ENCODE assay signal across 32 cellular contexts in genomic region chr1:199995096-199995685, GRCh38. TPM values are rescaled to one million over a fixed set of nuclear protein-coding genes. Genes with fewer than 3 reads are reported as not detected.
"Had no signal": no experiment of that assay in that cellular context is flagged by ENCODE, and none has a peak within 500 bp of the region (broad histone marks: within the 10 kb centered on the region; RNA-seq: fewer than 3 reads in every experiment).

No MANE protein-coding gene starts in this region.

- H3K27ac Mint-ChIP-seq: activated B cell treated with CpG ODN at 0.5 μM for 24 hours; activated CD8-positive, alpha-beta T cell treated with anti-CD3 and anti-CD28 coated beads for 36 hours; activated naive CD4-positive, alpha-beta T cell treated with anti-CD3 and anti-CD28 coated beads, Interleukin-2, amount 50 U/mL, for 72 hours; mesothelial cell of epicardium; naive thymus-derived CD8-positive, alpha-beta T cell; stimulated activated memory B cell treated with anti-CD40 and anti-IgM and Interleukin-4, amounts not matched to agents 10 μg/mL and 1 μg/mL and 100 μg/mL, for 72 hours; stimulated activated naive CD8-positive, alpha-beta T cell treated with anti-CD3 and anti-CD28 coated beads, Interleukin-15, amount 100 ng/mL, for 72 hours; T-helper 2 cell treated with Interferon-gamma antibody and Interleukin-4, amounts not matched to agents 5 μg/mL and 100 μg/mL, for 36 hours had no signal

- H3K36me3 ChIP-seq: esophagus muscularis mucosa, heart right ventricle, left ventricle myocardium inferior, thyroid gland, upper lobe of right lung had no signal

- H3K9me3 ChIP-seq: esophagus muscularis mucosa, heart right ventricle, left ventricle myocardium inferior, thyroid gland, upper lobe of right lung had no signal

- H3K9me3 Mint-ChIP-seq: activated B cell treated with CpG ODN at 0.5 μM for 24 hours; activated CD8-positive, alpha-beta T cell treated with anti-CD3 and anti-CD28 coated beads for 36 hours; activated naive CD4-positive, alpha-beta T cell treated with anti-CD3 and anti-CD28 coated beads, Interleukin-2, amount 50 U/mL, for 72 hours; activated T-cell treated with anti-CD3 and anti-CD28 coated beads, Interleukin-2, amount 50 U/mL, for 4 hours; mesothelial cell of epicardium; naive thymus-derived CD8-positive, alpha-beta T cell; neural crest cell; stimulated activated memory B cell treated with anti-CD40 and anti-IgM and Interleukin-4, amounts not matched to agents 10 μg/mL and 1 μg/mL and 100 μg/mL, for 72 hours; stimulated activated naive CD8-positive, alpha-beta T cell treated with anti-CD3 and anti-CD28 coated beads, Interleukin-15, amount 100 ng/mL, for 72 hours; T-helper 2 cell treated with Interferon-gamma antibody and Interleukin-4, amounts not matched to agents 5 μg/mL and 100 μg/mL, for 36 hours had no signal

- H3K4me1 ChIP-seq: esophagus muscularis mucosa, foreskin keratinocyte, heart right ventricle, left ventricle myocardium inferior, thyroid gland, upper lobe of right lung had no signal

- H3K36me3 Mint-ChIP-seq: activated naive CD4-positive, alpha-beta T cell treated with anti-CD3 and anti-CD28 coated beads, Interleukin-2, amount 50 U/mL, for 72 hours; mesothelial cell of epicardium; naive thymus-derived CD8-positive, alpha-beta T cell; stimulated activated memory B cell treated with anti-CD40 and anti-IgM and Interleukin-4, amounts not matched to agents 10 μg/mL and 1 μg/mL and 100 μg/mL, for 72 hours had no signal

- H3K27me3 Mint-ChIP-seq: stimulated activated memory B cell treated with anti-CD40 and anti-IgM and Interleukin-4, amounts not matched to agents 10 μg/mL and 1 μg/mL and 100 μg/mL, for 72 hours; stimulated activated naive CD8-positive, alpha-beta T cell treated with anti-CD3 and anti-CD28 coated beads, Interleukin-15, amount 100 ng/mL, for 72 hours had no signal

- H3K4me3 Mint-ChIP-seq: activated B cell treated with CpG ODN at 0.5 μM for 24 hours; activated CD8-positive, alpha-beta T cell treated with anti-CD3 and anti-CD28 coated beads for 36 hours; activated T-cell treated with anti-CD3 and anti-CD28 coated beads, Interleukin-2, amount 50 U/mL, for 4 hours; mesothelial cell of epicardium; naive thymus-derived CD8-positive, alpha-beta T cell; neural crest cell; stimulated activated memory B cell treated with anti-CD40 and anti-IgM and Interleukin-4, amounts not matched to agents 10 μg/mL and 1 μg/mL and 100 μg/mL, for 72 hours; stimulated activated naive CD8-positive, alpha-beta T cell treated with anti-CD3 and anti-CD28 coated beads, Interleukin-15, amount 100 ng/mL, for 72 hours; T-helper 2 cell treated with Interferon-gamma antibody and Interleukin-4, amounts not matched to agents 5 μg/mL and 100 μg/mL, for 36 hours had no signal

- H3K4me1 Mint-ChIP-seq: activated B cell treated with CpG ODN at 0.5 μM for 24 hours; mesothelial cell of epicardium; naive thymus-derived CD8-positive, alpha-beta T cell; stimulated activated memory B cell treated with anti-CD40 and anti-IgM and Interleukin-4, amounts not matched to agents 10 μg/mL and 1 μg/mL and 100 μg/mL, for 72 hours; stimulated activated naive CD8-positive, alpha-beta T cell treated with anti-CD3 and anti-CD28 coated beads, Interleukin-15, amount 100 ng/mL, for 72 hours had no signal

- ATAC-seq: activated CD8-positive, alpha-beta T cell treated with anti-CD3 and anti-CD28 coated beads for 36 hours; activated naive CD4-positive, alpha-beta T cell treated with anti-CD3 and anti-CD28 coated beads, Interleukin-2, amount 50 U/mL, for 72 hours; activated T-cell treated with anti-CD3 and anti-CD28 coated beads, Interleukin-2, amount 50 U/mL, for 4 hours; foreskin keratinocyte; heart right ventricle; naive thymus-derived CD8-positive, alpha-beta T cell; sciatic nerve; stimulated activated memory B cell treated with anti-CD40 and anti-IgM and Interleukin-4, amounts not matched to agents 10 μg/mL and 1 μg/mL and 100 μg/mL, for 72 hours; stimulated activated naive CD8-positive, alpha-beta T cell treated with anti-CD3 and anti-CD28 coated beads, Interleukin-15, amount 100 ng/mL, for 72 hours; upper lobe of right lung had no signal

- FAIRE-seq: bronchial epithelial cell, colon had no signal

- H3K4me3 ChIP-seq: esophagus muscularis mucosa, heart right ventricle, left ventricle myocardium inferior, skin epidermis, thyroid gland, upper lobe of right lung had no signal

- H3K27ac ChIP-seq: esophagus muscularis mucosa, foreskin keratinocyte, heart right ventricle, left ventricle myocardium inferior, skin epidermis, thyroid gland, upper lobe of right lung had no signal

- H3K27me3 ChIP-seq: esophagus muscularis mucosa, foreskin keratinocyte, thyroid gland, upper lobe of right lung had no signal

- DNase-seq: activated B cell treated with CpG ODN at 0.5 μM for 24 hours; activated CD4-positive, alpha-beta T cell treated with anti-CD3 and anti-CD28 coated beads, Interleukin-2, amount 50 U/mL, for 1 hour; activated CD8-positive, alpha-beta T cell treated with anti-CD3 and anti-CD28 coated beads for 36 hours; activated naive CD4-positive, alpha-beta T cell; activated T-cell treated with anti-CD3 and anti-CD28 coated beads, Interleukin-2, amount 50 U/mL, for 4 hours; anterior cingulate cortex; dermis blood vessel endothelial cell; effector CD4-positive, alpha-beta T cell; foreskin keratinocyte; heart right ventricle; left ventricle myocardium inferior; mammary epithelial cell; naive thymus-derived CD8-positive, alpha-beta T cell; nucleus accumbens; posterior cingulate gyrus; stimulated activated CD4-positive, alpha-beta T cell treated with anti-CD3 and anti-CD28 coated beads, Interleukin-4, amount 100 ng/mL, for 4 hours; stimulated activated CD8-positive, alpha-beta memory T cell treated with anti-CD3 and anti-CD28 coated beads, Interleukin-4, amount 100 ng/mL, for 48 hours; stimulated activated naive CD8-positive, alpha-beta T cell treated with anti-CD3 and anti-CD28 coated beads, Interleukin-15, amount 100 ng/mL, for 72 hours; T-helper 1 cell; thyroid gland; upper lobe of right lung had no signal

RNA-seq across cellular contexts. Expression of gene NR5A2, which starts 32.3 kb away (rescaled TPM):
- total RNA-seq: activated CD8-positive, alpha-beta T cell treated with anti-CD3 and anti-CD28 coated beads for 36 hours; bronchial epithelial cell; kidney epithelial cell; mammary epithelial cell; naive thymus-derived CD8-positive, alpha-beta T cell; neural crest cell had no signal
- polyA plus RNA-seq: foreskin keratinocyte; mammary epithelial cell; naive thymus-derived CD8-positive, alpha-beta T cell had no signal
